ENCODE assay signal across 23 cellular contexts in genomic region chr9:130363755-130364404, GRCh38.
"Had no signal": no experiment of that assay in that cellular context is flagged by ENCODE, and none has a peak within 500 bp of the region (broad histone marks: within the 10 kb centered on the region; RNA-seq: fewer than 3 reads in every experiment).

No MANE protein-coding gene starts in this region.

- H3K36me3 ChIP-seq: left ventricle myocardium inferior, ovary, right atrium auricular region, suprapubic skin, thoracic aorta, tibial artery, upper lobe of right lung had no signal

- H3K9me3 ChIP-seq: left ventricle myocardium inferior, ovary, right atrium auricular region, suprapubic skin, thoracic aorta, tibial artery, upper lobe of right lung had no signal

- H3K4me1 ChIP-seq: left ventricle myocardium inferior, right atrium auricular region, suprapubic skin, tibial artery, upper lobe of right lung had no signal

- FAIRE-seq: urothelium cell line had no signal

- H2AFZ ChIP-seq: hepatocyte had no signal

- H3K4me1 Mint-ChIP-seq: mesothelial cell of epicardium had no signal

- H3K4me3 Mint-ChIP-seq: mesothelial cell of epicardium; naive B cell; natural killer cell treated with Interleukin-12 subunit alpha and Interleukin-12 subunit beta and Interleukin-15 and Interleukin-18, amount 100 ng/mL, for 72 hours; stimulated activated naive CD8-positive, alpha-beta T cell treated with anti-CD3 and anti-CD28 coated beads, Interleukin-15, Interleukin-2, amounts not matched to agents 100 ng/mL and 50 ng/mL, for 24 hours had no signal

- DNase-seq: left ventricle myocardium inferior; mesendoderm; naive B cell; ovary; stimulated activated CD4-positive, alpha-beta T cell treated with anti-CD3 and anti-CD28 coated beads, Interleukin-12 subunit alpha, Interleukin-12 subunit beta, amount 100 ng/mL, for 4 hours; stimulated activated CD4-positive, alpha-beta T cell treated with anti-CD3 and anti-CD28 coated beads, Interleukin-15, amount 100 ng/mL, for 24 hours; stimulated activated CD4-positive, alpha-beta T cell treated with anti-CD3 and anti-CD28 coated beads, Interleukin-2, amount 100 ng/mL, for 24 hours; stimulated activated CD4-positive, alpha-beta T cell treated with anti-CD3 and anti-CD28 coated beads, Interleukin-4, amount 100 ng/mL, for 1 hour; stimulated activated naive CD4-positive, alpha-beta T cell; tibial artery; upper lobe of right lung had no signal

- H3K27me3 ChIP-seq: hepatocyte, ovary, right atrium auricular region, upper lobe of right lung had no signal

- H3K27ac ChIP-seq: hepatocyte, left ventricle myocardium inferior, ovary, right atrium auricular region, skin epidermis, suprapubic skin, thoracic aorta, tibial artery, upper lobe of right lung had no signal

- H3K4me3 ChIP-seq: hepatocyte, left ventricle myocardium inferior, lung, ovary, right atrium auricular region, skin epidermis, suprapubic skin, thoracic aorta, tibial artery, upper lobe of right lung had no signal

- H3K79me2 ChIP-seq: hepatocyte had no signal

- ATAC-seq: natural killer cell treated with Interleukin-12 subunit alpha and Interleukin-12 subunit beta and Interleukin-15 and Interleukin-18, amount 100 ng/mL, for 72 hours; sciatic nerve; upper lobe of right lung had no signal

- H3K4me2 ChIP-seq: hepatocyte had no signal

- H3K27ac Mint-ChIP-seq: mesothelial cell of epicardium; natural killer cell treated with Interleukin-12 subunit alpha and Interleukin-12 subunit beta and Interleukin-15 and Interleukin-18, amount 100 ng/mL, for 72 hours; progenitor cell of endocrine pancreas; stimulated activated naive CD8-positive, alpha-beta T cell treated with anti-CD3 and anti-CD28 coated beads, Interleukin-15, Interleukin-2, amounts not matched to agents 100 ng/mL and 50 ng/mL, for 24 hours had no signal

- H3K36me3 Mint-ChIP-seq: mesothelial cell of epicardium; naive B cell; natural killer cell treated with Interleukin-12 subunit alpha and Interleukin-12 subunit beta and Interleukin-15 and Interleukin-18, amount 100 ng/mL, for 72 hours had no signal

- H3K9me3 Mint-ChIP-seq: mesothelial cell of epicardium; natural killer cell treated with Interleukin-12 subunit alpha and Interleukin-12 subunit beta and Interleukin-15 and Interleukin-18, amount 100 ng/mL, for 72 hours had no signal
